In the genomic region with DNA sequence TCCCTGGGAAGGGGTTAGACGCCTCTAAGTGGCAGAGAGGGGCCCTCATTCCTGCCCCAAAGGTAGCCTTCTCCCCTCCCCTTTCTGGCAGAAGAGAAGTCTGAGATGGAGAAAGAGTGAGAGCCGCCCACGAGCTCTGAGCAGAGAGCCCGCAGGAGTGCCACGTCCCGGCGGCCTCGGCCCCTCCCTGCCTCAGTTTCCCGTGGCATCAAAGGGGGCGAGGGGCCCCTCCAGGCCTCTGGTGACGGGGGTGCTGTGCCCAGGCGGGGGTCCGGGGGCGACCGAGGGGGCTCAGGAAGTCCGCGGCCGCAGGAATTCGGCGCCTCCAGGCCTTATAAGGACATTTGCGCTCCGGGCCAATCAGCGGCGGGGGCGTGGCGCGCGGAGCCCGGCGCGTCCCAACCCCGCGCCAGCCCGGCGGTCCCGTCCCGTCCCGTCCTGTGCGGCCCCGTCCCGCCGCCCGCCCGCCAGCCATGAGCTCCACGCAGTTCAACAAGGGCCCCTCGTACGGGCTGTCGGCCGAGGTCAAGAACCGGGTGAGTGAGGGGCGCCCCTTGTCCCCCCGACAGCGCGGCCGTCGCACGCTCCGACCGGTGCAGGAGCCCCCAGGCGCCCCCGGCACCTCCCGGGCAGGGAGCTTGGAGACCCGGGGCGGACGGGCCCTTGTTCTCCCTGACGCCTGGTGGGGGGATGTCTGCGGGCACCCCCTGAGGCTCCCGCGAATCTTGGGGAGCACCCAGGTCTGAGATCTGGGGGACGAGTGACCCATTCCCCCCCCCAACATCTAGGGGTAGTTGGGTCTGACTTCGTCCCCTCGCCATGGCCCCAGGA, we compare ENCODE assay signal across 1 cellular context.
TF ChIP-seq lines count a peak whose summit lies in the region.

A gene (plus strand): TSS at position 420 of the 831 bp plus-strand sequence. CDS start 54 bp downstream, at position 474.

TF ChIP-seq in HepG2, 621 proteins besides CTCF, POLR2A, EP300 and RAD21 (continued from another document and continues in another):
- TF ChIP-seq ZSCAN9 (CRISPR knock-in tag; IDR thresholded peaks at IDR 0.05; ENCODE audit: borderline replicate concordance) (no peak), ZNF329 (CRISPR knock-in tag; IDR thresholded peaks at IDR 0.05; ENCODE audit: low read depth) (no peak), GABPB1 (CRISPR knock-in tag; IDR thresholded peaks at IDR 0.05) (peak; percentile 58; the same call in 1 of the 2 replicates), ISL2 (CRISPR knock-in tag; IDR thresholded peaks at IDR 0.05) (peak; percentile 40; the same call in 1 of the 2 replicates), ZNF10 (CRISPR knock-in tag; IDR thresholded peaks at IDR 0.05; ENCODE audit: borderline replicate concordance, low read depth) (no peak), REL (CRISPR knock-in tag; conservative IDR thresholded peaks at IDR 0.05) (no peak), HDAC1 (CRISPR knock-in tag; IDR thresholded peaks at IDR 0.05) (peak; percentile 67; the same call in 1 of the 2 replicates), MBD4 (IDR thresholded peaks at IDR 0.05; ENCODE audit: borderline replicate concordance, low read length) (no peak), ZBTB7A (CRISPR knock-in tag; IDR thresholded peaks at IDR 0.05) (no peak), GABPA (IDR thresholded peaks at IDR 0.05; ENCODE audit: low read depth, low read length) (no peak), GABPA (CRISPR knock-in tag; IDR thresholded peaks at IDR 0.05; ENCODE audit: low read depth) (no peak), ZNF75D (CRISPR knock-in tag; IDR thresholded peaks at IDR 0.05; ENCODE audit: borderline replicate concordance) (no peak), FLYWCH1 (CRISPR knock-in tag; IDR thresholded peaks at IDR 0.05) (peak; percentile 74; the same call in 1 of the 2 replicates), ZNF20 (CRISPR knock-in tag; IDR thresholded peaks at IDR 0.05) (0 out of 2 replicates have a peak, but pooled peaks have one; percentile 45), NCOA2 (CRISPR knock-in tag; IDR thresholded peaks at IDR 0.05) (peak; percentile 29; the same call in 1 of the 2 replicates), MTA1 (CRISPR knock-in tag; IDR thresholded peaks at IDR 0.05; ENCODE audit: borderline replicate concordance) (0 out of 2 replicates have a peak, but pooled peaks have one; percentile 12), BCL6 (CRISPR knock-in tag; IDR thresholded peaks at IDR 0.05) (no peak), TBX3 (IDR thresholded peaks at IDR 0.05; ENCODE audit: borderline replicate concordance) (no peak), ARNT2 (CRISPR knock-in tag; IDR thresholded peaks at IDR 0.05; ENCODE audit: low read depth) (peak; percentile 72), ZNF768 (CRISPR knock-in tag; IDR thresholded peaks at IDR 0.05) (peak; percentile 41; the same call in 1 of the 2 replicates), RXRA (CRISPR knock-in tag; IDR thresholded peaks at IDR 0.05) (no peak), ZEB1 (IDR thresholded peaks at IDR 0.05; ENCODE audit: insufficient replicate concordance, low read depth) (no peak), SP4 (CRISPR knock-in tag; IDR thresholded peaks at IDR 0.05) (no peak), ZNF24 (IDR thresholded peaks at IDR 0.05) (no peak), TSC22D2 (CRISPR knock-in tag; IDR thresholded peaks at IDR 0.05; ENCODE audit: borderline replicate concordance) (no peak), EEA1 (CRISPR knock-in tag; IDR thresholded peaks at IDR 0.05; ENCODE audit: borderline replicate concordance) (0 out of 2 replicates have a peak, but pooled peaks have one; percentile 48), ZNF674 (CRISPR knock-in tag; IDR thresholded peaks at IDR 0.05; ENCODE audit: low read depth) (no peak), ZNF367 (CRISPR knock-in tag; IDR thresholded peaks at IDR 0.05; ENCODE audit: borderline replicate concordance) (no peak), ZMYM4 (CRISPR knock-in tag; IDR thresholded peaks at IDR 0.05) (0 out of 2 replicates have a peak, but pooled peaks have one; percentile 14), ZFX (CRISPR knock-in tag; IDR thresholded peaks at IDR 0.05; ENCODE audit: low read depth) (peak; percentile 28; the same call in 1 of the 2 replicates), SP1 (IDR thresholded peaks at IDR 0.05) (no peak), SP1 (CRISPR knock-in tag; IDR thresholded peaks at IDR 0.05) (no peak), ZFP90 (CRISPR knock-in tag; IDR thresholded peaks at IDR 0.05; ENCODE audit: borderline replicate concordance) (peak; percentile 27; the same call in 1 of the 2 replicates), NRL (CRISPR knock-in tag; IDR thresholded peaks at IDR 0.05; ENCODE audit: borderline replicate concordance) (no peak), NONO (IDR thresholded peaks at IDR 0.05) (no peak), NONO (CRISPR knock-in tag; conservative IDR thresholded peaks at IDR 0.05) (peak; percentile 59; the same call in 1 of the 2 replicates), ZNF790 (CRISPR knock-in tag; IDR thresholded peaks at IDR 0.05; ENCODE audit: borderline replicate concordance) (0 out of 2 replicates have a peak, but pooled peaks have one; percentile 48), ZSCAN31 (CRISPR knock-in tag; IDR thresholded peaks at IDR 0.05; ENCODE audit: low read depth) (peak; percentile 39; the same call in 1 of the 2 replicates), ZNF792 (CRISPR knock-in tag; IDR thresholded peaks at IDR 0.05) (peak; percentile 13; the same call in 1 of the 2 replicates), ZNF557 (CRISPR knock-in tag; IDR thresholded peaks at IDR 0.05) (0 out of 2 replicates have a peak, but pooled peaks have one; percentile 29), ZNF720 (CRISPR knock-in tag; IDR thresholded peaks at IDR 0.05) (no peak), SKI (IDR thresholded peaks at IDR 0.05; ENCODE audit: partially characterized antibody) (peak; percentile 30), ZNF441 (CRISPR knock-in tag; IDR thresholded peaks at IDR 0.05; ENCODE audit: borderline replicate concordance) (0 out of 2 replicates have a peak, but pooled peaks have one; percentile 15), IKZF1 (IDR thresholded peaks at IDR 0.05) (no peak), NCOA5 (CRISPR knock-in tag; IDR thresholded peaks at IDR 0.05) (no peak), ZNF7 (CRISPR knock-in tag; IDR thresholded peaks at IDR 0.05) (no peak), ZNF17 (CRISPR knock-in tag; IDR thresholded peaks at IDR 0.05) (no peak), RCOR2 (CRISPR knock-in tag; IDR thresholded peaks at IDR 0.05) (no peak), ZNF235 (CRISPR knock-in tag; IDR thresholded peaks at IDR 0.05; ENCODE audit: borderline replicate concordance) (0 out of 2 replicates have a peak, but pooled peaks have one; percentile 92), MXI1 (IDR thresholded peaks at IDR 0.05; ENCODE audit: borderline replicate concordance, low read depth, low read length) (peak; percentile 45; the same call in 1 of the 3 replicates), ZBTB7B (CRISPR knock-in tag; IDR thresholded peaks at IDR 0.05) (peak; percentile 48; the same call in 1 of the 2 replicates), MTA3 (CRISPR knock-in tag; IDR thresholded peaks at IDR 0.05) (no peak), CBFB (CRISPR knock-in tag; IDR thresholded peaks at IDR 0.05) (0 out of 2 replicates have a peak, but pooled peaks have one; percentile 14), STAG1 (CRISPR knock-in tag; IDR thresholded peaks at IDR 0.05) (no peak), RBM22 (optimal IDR thresholded peaks at IDR 0.05; ENCODE audit: low read length) (no peak), ZNF530 (CRISPR knock-in tag; IDR thresholded peaks at IDR 0.05; ENCODE audit: low read depth) (no peak), KMT2A (CRISPR knock-in tag; IDR thresholded peaks at IDR 0.05) (peak; percentile 38; the same call in 1 of the 2 replicates), ZNF160 (CRISPR knock-in tag; IDR thresholded peaks at IDR 0.05) (peak; percentile 19; the same call in 1 of the 2 replicates), MED13 (CRISPR knock-in tag; IDR thresholded peaks at IDR 0.05) (peak; percentile 61; the same call in 1 of the 2 replicates), ZNF44 (CRISPR knock-in tag; IDR thresholded peaks at IDR 0.05) (no peak), ASH2L (IDR thresholded peaks at IDR 0.05; ENCODE audit: insufficient read length, low read depth, low read length) (peak; percentile 21)
- TF ChIP-seq, protein P1, sequence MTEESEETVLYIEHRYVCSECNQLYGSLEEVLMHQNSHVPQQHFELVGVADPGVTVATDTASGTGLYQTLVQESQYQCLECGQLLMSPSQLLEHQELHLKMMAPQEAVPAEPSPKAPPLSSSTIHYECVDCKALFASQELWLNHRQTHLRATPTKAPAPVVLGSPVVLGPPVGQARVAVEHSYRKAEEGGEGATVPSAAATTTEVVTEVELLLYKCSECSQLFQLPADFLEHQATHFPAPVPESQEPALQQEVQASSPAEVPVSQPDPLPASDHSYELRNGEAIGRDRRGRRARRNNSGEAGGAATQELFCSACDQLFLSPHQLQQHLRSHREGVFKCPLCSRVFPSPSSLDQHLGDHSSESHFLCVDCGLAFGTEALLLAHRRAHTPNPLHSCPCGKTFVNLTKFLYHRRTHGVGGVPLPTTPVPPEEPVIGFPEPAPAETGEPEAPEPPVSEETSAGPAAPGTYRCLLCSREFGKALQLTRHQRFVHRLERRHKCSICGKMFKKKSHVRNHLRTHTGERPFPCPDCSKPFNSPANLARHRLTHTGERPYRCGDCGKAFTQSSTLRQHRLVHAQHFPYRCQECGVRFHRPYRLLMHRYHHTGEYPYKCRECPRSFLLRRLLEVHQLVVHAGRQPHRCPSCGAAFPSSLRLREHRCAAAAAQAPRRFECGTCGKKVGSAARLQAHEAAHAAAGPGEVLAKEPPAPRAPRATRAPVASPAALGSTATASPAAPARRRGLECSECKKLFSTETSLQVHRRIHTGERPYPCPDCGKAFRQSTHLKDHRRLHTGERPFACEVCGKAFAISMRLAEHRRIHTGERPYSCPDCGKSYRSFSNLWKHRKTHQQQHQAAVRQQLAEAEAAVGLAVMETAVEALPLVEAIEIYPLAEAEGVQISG (CRISPR knock-in tag; IDR thresholded peaks at IDR 0.05), result peak; percentile 76; the same call in 1 of the 2 replicates
- TF ChIP-seq, protein P2, sequence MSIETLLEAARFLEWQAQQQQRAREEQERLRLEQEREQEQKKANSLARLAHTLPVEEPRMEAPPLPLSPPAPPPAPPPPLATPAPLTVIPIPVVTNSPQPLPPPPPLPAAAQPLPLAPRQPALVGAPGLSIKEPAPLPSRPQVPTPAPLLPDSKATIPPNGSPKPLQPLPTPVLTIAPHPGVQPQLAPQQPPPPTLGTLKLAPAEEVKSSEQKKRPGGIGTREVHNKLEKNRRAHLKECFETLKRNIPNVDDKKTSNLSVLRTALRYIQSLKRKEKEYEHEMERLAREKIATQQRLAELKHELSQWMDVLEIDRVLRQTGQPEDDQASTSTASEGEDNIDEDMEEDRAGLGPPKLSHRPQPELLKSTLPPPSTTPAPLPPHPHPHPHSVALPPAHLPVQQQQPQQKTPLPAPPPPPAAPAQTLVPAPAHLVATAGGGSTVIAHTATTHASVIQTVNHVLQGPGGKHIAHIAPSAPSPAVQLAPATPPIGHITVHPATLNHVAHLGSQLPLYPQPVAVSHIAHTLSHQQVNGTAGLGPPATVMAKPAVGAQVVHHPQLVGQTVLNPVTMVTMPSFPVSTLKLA (IDR thresholded peaks at IDR 0.05), result no peak
- TF ChIP-seq, protein P3, sequence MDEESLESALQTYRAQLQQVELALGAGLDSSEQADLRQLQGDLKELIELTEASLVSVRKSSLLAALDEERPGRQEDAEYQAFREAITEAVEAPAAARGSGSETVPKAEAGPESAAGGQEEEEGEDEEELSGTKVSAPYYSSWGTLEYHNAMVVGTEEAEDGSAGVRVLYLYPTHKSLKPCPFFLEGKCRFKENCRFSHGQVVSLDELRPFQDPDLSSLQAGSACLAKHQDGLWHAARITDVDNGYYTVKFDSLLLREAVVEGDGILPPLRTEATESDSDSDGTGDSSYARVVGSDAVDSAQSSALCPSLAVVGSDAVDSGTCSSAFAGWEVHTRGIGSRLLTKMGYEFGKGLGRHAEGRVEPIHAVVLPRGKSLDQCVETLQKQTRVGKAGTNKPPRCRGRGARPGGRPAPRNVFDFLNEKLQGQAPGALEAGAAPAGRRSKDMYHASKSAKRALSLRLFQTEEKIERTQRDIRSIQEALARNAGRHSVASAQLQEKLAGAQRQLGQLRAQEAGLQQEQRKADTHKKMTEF (CRISPR knock-in tag; IDR thresholded peaks at IDR 0.05), result peak; percentile 44; the same call in 1 of the 2 replicates
- TF ChIP-seq, protein P4, sequence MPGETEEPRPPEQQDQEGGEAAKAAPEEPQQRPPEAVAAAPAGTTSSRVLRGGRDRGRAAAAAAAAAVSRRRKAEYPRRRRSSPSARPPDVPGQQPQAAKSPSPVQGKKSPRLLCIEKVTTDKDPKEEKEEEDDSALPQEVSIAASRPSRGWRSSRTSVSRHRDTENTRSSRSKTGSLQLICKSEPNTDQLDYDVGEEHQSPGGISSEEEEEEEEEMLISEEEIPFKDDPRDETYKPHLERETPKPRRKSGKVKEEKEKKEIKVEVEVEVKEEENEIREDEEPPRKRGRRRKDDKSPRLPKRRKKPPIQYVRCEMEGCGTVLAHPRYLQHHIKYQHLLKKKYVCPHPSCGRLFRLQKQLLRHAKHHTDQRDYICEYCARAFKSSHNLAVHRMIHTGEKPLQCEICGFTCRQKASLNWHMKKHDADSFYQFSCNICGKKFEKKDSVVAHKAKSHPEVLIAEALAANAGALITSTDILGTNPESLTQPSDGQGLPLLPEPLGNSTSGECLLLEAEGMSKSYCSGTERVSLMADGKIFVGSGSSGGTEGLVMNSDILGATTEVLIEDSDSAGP (CRISPR knock-in tag; IDR thresholded peaks at IDR 0.05; ENCODE audit: borderline replicate concordance), result no peak
- TF ChIP-seq, protein P5, sequence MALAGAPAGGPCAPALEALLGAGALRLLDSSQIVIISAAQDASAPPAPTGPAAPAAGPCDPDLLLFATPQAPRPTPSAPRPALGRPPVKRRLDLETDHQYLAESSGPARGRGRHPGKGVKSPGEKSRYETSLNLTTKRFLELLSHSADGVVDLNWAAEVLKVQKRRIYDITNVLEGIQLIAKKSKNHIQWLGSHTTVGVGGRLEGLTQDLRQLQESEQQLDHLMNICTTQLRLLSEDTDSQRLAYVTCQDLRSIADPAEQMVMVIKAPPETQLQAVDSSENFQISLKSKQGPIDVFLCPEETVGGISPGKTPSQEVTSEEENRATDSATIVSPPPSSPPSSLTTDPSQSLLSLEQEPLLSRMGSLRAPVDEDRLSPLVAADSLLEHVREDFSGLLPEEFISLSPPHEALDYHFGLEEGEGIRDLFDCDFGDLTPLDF (CRISPR knock-in tag; IDR thresholded peaks at IDR 0.05), result 0 out of 2 replicates have a peak, but pooled peaks have one; percentile 32
- TF ChIP-seq, protein P6, sequence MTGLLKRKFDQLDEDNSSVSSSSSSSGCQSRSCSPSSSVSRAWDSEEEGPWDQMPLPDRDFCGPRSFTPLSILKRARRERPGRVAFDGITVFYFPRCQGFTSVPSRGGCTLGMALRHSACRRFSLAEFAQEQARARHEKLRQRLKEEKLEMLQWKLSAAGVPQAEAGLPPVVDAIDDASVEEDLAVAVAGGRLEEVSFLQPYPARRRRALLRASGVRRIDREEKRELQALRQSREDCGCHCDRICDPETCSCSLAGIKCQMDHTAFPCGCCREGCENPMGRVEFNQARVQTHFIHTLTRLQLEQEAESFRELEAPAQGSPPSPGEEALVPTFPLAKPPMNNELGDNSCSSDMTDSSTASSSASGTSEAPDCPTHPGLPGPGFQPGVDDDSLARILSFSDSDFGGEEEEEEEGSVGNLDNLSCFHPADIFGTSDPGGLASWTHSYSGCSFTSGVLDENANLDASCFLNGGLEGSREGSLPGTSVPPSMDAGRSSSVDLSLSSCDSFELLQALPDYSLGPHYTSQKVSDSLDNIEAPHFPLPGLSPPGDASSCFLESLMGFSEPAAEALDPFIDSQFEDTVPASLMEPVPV (CRISPR knock-in tag; IDR thresholded peaks at IDR 0.05), result peak; percentile 58; the same call in 1 of the 2 replicates
